Comparison of ENCODE assay signal across 1 cellular context in the genomic region with DNA sequence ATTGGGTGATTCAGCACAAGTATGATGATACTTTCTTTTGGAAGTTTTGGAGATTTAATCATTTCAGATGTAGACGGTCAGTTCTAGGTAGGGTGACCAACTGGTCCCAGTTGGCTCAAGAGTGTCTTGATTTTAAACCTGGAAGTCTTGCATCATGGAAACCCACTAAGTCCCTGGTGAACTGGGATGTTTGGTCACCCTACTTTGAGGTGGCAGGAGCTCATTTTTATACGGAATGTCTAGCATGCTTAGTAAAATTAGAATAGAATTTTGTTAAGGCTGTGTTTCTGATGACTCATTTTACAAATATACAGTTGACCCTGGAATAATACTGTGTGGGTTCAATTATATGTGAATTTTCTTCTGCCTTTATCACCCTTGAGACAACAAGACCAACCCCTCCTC.
TF ChIP-seq lines count a peak whose summit lies in the region.

No MANE protein-coding gene starts in this region.

TF ChIP-seq in GM23338, 12 proteins besides CTCF, POLR2A, EP300 and RAD21 (continued from another document):
- TF ChIP-seq, protein P1, sequence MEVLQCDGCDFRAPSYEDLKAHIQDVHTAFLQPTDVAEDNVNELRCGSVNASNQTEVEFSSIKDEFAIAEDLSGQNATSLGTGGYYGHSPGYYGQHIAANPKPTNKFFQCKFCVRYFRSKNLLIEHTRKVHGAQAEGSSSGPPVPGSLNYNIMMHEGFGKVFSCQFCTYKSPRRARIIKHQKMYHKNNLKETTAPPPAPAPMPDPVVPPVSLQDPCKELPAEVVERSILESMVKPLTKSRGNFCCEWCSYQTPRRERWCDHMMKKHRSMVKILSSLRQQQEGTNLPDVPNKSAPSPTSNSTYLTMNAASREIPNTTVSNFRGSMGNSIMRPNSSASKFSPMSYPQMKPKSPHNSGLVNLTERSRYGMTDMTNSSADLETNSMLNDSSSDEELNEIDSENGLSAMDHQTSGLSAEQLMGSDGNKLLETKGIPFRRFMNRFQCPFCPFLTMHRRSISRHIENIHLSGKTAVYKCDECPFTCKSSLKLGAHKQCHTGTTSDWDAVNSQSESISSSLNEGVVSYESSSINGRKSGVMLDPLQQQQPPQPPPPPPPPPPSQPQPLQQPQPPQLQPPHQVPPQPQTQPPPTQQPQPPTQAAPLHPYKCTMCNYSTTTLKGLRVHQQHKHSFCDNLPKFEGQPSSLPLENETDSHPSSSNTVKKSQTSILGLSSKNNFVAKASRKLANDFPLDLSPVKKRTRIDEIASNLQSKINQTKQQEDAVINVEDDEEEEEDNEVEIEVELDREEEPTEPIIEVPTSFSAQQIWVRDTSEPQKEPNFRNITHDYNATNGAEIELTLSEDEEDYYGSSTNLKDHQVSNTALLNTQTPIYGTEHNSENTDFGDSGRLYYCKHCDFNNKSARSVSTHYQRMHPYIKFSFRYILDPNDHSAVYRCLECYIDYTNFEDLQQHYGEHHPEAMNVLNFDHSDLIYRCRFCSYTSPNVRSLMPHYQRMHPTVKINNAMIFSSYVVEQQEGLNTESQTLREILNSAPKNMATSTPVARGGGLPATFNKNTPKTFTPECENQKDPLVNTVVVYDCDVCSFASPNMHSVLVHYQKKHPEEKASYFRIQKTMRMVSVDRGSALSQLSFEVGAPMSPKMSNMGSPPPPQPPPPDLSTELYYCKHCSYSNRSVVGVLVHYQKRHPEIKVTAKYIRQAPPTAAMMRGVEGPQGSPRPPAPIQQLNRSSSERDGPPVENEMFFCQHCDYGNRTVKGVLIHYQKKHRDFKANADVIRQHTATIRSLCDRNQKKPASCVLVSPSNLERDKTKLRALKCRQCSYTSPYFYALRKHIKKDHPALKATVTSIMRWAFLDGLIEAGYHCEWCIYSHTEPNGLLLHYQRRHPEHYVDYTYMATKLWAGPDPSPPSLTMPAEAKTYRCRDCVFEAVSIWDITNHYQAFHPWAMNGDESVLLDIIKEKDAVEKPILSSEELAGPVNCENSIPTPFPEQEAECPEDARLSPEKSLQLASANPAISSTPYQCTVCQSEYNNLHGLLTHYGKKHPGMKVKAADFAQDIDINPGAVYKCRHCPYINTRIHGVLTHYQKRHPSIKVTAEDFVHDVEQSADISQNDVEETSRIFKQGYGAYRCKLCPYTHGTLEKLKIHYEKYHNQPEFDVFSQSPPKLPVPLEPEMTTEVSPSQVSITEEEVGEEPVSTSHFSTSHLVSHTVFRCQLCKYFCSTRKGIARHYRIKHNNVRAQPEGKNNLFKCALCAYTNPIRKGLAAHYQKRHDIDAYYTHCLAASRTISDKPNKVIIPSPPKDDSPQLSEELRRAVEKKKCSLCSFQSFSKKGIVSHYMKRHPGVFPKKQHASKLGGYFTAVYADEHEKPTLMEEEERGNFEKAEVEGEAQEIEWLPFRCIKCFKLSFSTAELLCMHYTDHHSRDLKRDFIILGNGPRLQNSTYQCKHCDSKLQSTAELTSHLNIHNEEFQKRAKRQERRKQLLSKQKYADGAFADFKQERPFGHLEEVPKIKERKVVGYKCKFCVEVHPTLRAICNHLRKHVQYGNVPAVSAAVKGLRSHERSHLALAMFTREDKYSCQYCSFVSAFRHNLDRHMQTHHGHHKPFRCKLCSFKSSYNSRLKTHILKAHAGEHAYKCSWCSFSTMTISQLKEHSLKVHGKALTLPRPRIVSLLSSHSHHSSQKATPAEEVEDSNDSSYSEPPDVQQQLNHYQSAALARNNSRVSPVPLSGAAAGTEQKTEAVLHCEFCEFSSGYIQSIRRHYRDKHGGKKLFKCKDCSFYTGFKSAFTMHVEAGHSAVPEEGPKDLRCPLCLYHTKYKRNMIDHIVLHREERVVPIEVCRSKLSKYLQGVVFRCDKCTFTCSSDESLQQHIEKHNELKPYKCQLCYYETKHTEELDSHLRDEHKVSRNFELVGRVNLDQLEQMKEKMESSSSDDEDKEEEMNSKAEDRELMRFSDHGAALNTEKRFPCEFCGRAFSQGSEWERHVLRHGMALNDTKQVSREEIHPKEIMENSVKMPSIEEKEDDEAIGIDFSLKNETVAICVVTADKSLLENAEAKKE (CRISPR knock-in tag; IDR thresholded peaks at IDR 0.05) = no peak
- TF ChIP-seq EZH2phosphoT487 (IDR thresholded peaks at IDR 0.05; ENCODE audit: unreplicated experiment) (no peak), EZH2 (IDR thresholded peaks at IDR 0.05; ENCODE audit: low read depth, unreplicated experiment) (no peak), POLR2AphosphoS5 (IDR thresholded peaks at IDR 0.05; ENCODE audit: low read depth) (no peak), NANOG (IDR thresholded peaks at IDR 0.05; ENCODE audit: borderline replicate concordance) (no peak)
- TF ChIP-seq, protein P2, sequence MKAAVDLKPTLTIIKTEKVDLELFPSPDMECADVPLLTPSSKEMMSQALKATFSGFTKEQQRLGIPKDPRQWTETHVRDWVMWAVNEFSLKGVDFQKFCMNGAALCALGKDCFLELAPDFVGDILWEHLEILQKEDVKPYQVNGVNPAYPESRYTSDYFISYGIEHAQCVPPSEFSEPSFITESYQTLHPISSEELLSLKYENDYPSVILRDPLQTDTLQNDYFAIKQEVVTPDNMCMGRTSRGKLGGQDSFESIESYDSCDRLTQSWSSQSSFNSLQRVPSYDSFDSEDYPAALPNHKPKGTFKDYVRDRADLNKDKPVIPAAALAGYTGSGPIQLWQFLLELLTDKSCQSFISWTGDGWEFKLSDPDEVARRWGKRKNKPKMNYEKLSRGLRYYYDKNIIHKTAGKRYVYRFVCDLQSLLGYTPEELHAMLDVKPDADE (IDR thresholded peaks at IDR 0.05) = no peak
- TF ChIP-seq, protein P3, sequence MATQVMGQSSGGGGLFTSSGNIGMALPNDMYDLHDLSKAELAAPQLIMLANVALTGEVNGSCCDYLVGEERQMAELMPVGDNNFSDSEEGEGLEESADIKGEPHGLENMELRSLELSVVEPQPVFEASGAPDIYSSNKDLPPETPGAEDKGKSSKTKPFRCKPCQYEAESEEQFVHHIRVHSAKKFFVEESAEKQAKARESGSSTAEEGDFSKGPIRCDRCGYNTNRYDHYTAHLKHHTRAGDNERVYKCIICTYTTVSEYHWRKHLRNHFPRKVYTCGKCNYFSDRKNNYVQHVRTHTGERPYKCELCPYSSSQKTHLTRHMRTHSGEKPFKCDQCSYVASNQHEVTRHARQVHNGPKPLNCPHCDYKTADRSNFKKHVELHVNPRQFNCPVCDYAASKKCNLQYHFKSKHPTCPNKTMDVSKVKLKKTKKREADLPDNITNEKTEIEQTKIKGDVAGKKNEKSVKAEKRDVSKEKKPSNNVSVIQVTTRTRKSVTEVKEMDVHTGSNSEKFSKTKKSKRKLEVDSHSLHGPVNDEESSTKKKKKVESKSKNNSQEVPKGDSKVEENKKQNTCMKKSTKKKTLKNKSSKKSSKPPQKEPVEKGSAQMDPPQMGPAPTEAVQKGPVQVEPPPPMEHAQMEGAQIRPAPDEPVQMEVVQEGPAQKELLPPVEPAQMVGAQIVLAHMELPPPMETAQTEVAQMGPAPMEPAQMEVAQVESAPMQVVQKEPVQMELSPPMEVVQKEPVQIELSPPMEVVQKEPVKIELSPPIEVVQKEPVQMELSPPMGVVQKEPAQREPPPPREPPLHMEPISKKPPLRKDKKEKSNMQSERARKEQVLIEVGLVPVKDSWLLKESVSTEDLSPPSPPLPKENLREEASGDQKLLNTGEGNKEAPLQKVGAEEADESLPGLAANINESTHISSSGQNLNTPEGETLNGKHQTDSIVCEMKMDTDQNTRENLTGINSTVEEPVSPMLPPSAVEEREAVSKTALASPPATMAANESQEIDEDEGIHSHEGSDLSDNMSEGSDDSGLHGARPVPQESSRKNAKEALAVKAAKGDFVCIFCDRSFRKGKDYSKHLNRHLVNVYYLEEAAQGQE (IDR thresholded peaks at IDR 0.05; ENCODE audit: unreplicated experiment) = no peak
